Comparison of ENCODE assay signal across 8 cellular contexts in genomic region chr3:170572665-170573253, GRCh38. TPM values are rescaled to one million over a fixed set of nuclear protein-coding genes. Genes with fewer than 3 reads are reported as not detected.
A peak's percentile ranks its signal among the peaks of the same experiment; 100 is the strongest.
DNase-seq lines count a peak whose midpoint lies in the region; ATAC-seq and TF ChIP-seq lines count a peak whose summit lies in the region.

No MANE protein-coding gene starts in this region.

- 51 to 73% (median 62%) methylated on average over 3 of the region's 3 CpGs for WGBS in spleen, 5 donors

- H3K27ac ChIP-seq in spleen, result no peak overlapping the region

- DNase-seq in GM13976 (ENCODE audit: low spot score) (peak; percentile 41), HS-5 (ENCODE audit: low read depth) (peak; percentile 76), epithelial cell of proximal tubule (ENCODE audit: low read depth) (peak; percentile 45), SHP77 (lab: John Stamatoyannopoulos, UW) (no peak), hypothalamus (lab: John Stamatoyannopoulos, UW) (no peak), NCI-H510A treated with DMSO at 0.1 percent for 48 hours (lab: John Stamatoyannopoulos, UW) (no peak), spleen (no peak)

- in situ Hi-C loops in GM13976 (cut with MboI; ENCODE audit: low sequenced_read_pairs, unreplicated experiment), result no loop called here

- H3K27me3 ChIP-seq in spleen (replicated peaks in 1 of 7), result peaks cover 0 to 6% (median 0%) of the 10 kb centered on the region in 7 donors

- H3K36me3 ChIP-seq in spleen, result no peaks in the 10 kb centered on the region

- TF ChIP-seq POLR2A in spleen (IDR thresholded peaks at IDR 0.05), result no peak

- H3K4me1 ChIP-seq in spleen, result no peaks in the 10 kb centered on the region

- TF ChIP-seq CTCF in GM13976 (IDR thresholded peaks at IDR 0.05; ENCODE audit: borderline replicate concordance, control extremely low read depth, extremely low read depth, insufficient read depth, missing control alignments) (no peak), epithelial cell of proximal tubule (conservative IDR thresholded peaks at IDR 0.05; ENCODE audit: low read depth, low read length) (no peak), spleen (IDR thresholded peaks at IDR 0.05 in 8 of 11, conservative IDR thresholded peaks at IDR 0.05 in 3 of 11) (no peak)

- intact Hi-C loops in spleen (cut with DNase I; ENCODE audit: low total_unique reads), result no loop called here

- no peaks in the 10 kb centered on the region for H3K9me3 ChIP-seq in spleen

- ATAC-seq in GM21529 (IDR thresholded peaks at IDR 0.05; ENCODE audit: unreplicated experiment), result peak; percentile 97

- H3K4me3 ChIP-seq in epithelial cell of proximal tubule (ENCODE audit: low read depth, low read length), result no peak overlapping the region
- H3K4me3 ChIP-seq in spleen, result no peak overlapping the region

RNA-seq across cellular contexts. Expression of gene SLC7A14, which starts 13.1 kb away (rescaled TPM):
- under 0.01 and 0.12 TPM in 2 replicates for total RNA-seq in epithelial cell of proximal tubule
- not detected for total RNA-seq in spleen
- polyA plus RNA-seq in spleen, result under 1 TPM in 1 of 3 donors, not detected in 2; under 0.01 TPM

Comparison
In these comparisons a context has a peak if more than half of its experiments do, and no peak if none do; other contexts are left out.
1. DNase-seq: peak in GM13976 (single experiment), HS-5 (single experiment) and epithelial cell of proximal tubule (single experiment); none in SHP77 (0 of 2), hypothalamus (0 of 51), NCI-H510A treated with DMSO at 0.1 percent for 48 hours (single experiment) and spleen (single experiment).